ENCODE assay signal across 8 cellular contexts in genomic region chr2:70655211-70655610, GRCh38.
DNase-seq lines count a peak whose midpoint lies in the region; ATAC-seq and TF ChIP-seq lines count a peak whose summit lies in the region.
"Not testable (repeated sequence)": the region's sequence is repeated elsewhere in the genome, so short reads cannot be mapped to it uniquely, and the experiment has no call there.

No MANE protein-coding gene starts in this region.

- CTCF ChIA-PET in Calu3 (lab: Charles Lee), result interaction anchor here (0.7 to 1.1 kb wide), 5 partner anchors 10 to 213 kb away, joined by 3 to 4 read pairs (median 3); no protein-coding TSS in a partner anchor
- CTCF ChIA-PET in HEK293 (lab: Yijun Ruan, JAX), result interaction anchor here (0.7 to 3.0 kb wide), 13 partner anchors 53 to 357 kb away, joined by 3 to 20 read pairs (median 5); partner anchors contain the start of gene ADD2

- not testable (repeated sequence) for H3K9ac ChIP-seq in liver (ENCODE audit: low read depth in 1 of 2, low read length in 2 of 2)

- peak; percentile 61; the same call in 2 of the 3 replicates for ATAC-seq in RWPE2 (ENCODE audit: low read depth)

- DNase-seq in Calu3 (peak; percentile 14), NCI-H2107 treated with DMSO at 0.1 percent for 48 hours (lab: John Stamatoyannopoulos, UW; ENCODE audit: unreplicated experiment) (peak; percentile 32), stromal cell of bone marrow (ENCODE audit: low read depth) (peak; percentile 9)
- not testable (repeated sequence) for DNase-seq in RWPE2 (ENCODE audit: low spot score); epithelial cell of proximal tubule (ENCODE audit: low read depth)

- not testable (repeated sequence) for H3K9me3 Mint-ChIP-seq in Calu3 (ENCODE audit: low read depth, unreplicated experiment); activated naive CD4-positive, alpha-beta T cell treated with anti-CD3 and anti-CD28 coated beads, Interleukin-2, amount 50 U/mL, for 24 hours

- H3K27me3 Mint-ChIP-seq in Calu3 (ENCODE audit: unreplicated experiment), result peaks cover 98% of the 10 kb centered on the region
- H3K27me3 Mint-ChIP-seq in activated naive CD4-positive, alpha-beta T cell treated with anti-CD3 and anti-CD28 coated beads, Interleukin-2, amount 50 U/mL, for 24 hours, result not testable (repeated sequence)

- H3K4me1 Mint-ChIP-seq in Calu3 (ENCODE audit: low read depth, unreplicated experiment), result not testable (repeated sequence)
- H3K4me1 Mint-ChIP-seq in activated naive CD4-positive, alpha-beta T cell treated with anti-CD3 and anti-CD28 coated beads, Interleukin-2, amount 50 U/mL, for 24 hours, result peaks cover 37% of the 10 kb centered on the region

- POLR2A ChIA-PET in HEK293 (lab: Yijun Ruan, JAX), result not testable (repeated sequence)

- WGBS in liver, result 46% methylated on average over 6 of the region's 6 CpGs

- not testable (repeated sequence) for H3K27ac ChIP-seq in HEK293 (ENCODE audit: extremely low read depth, low read depth, low read length); RWPE2 (ENCODE audit: poor library complexity, severe bottlenecking); liver (ENCODE audit: low read depth in 1 of 2, low read length in 2 of 2)

- TF ChIP-seq CTCF in Calu3 (IDR thresholded peaks at IDR 0.05; ENCODE audit: unreplicated experiment) (peak; percentile 36), RWPE2 (IDR thresholded peaks at IDR 0.05; ENCODE audit: poor library complexity, severe bottlenecking) (peak; percentile 81), epithelial cell of proximal tubule (conservative IDR thresholded peaks at IDR 0.05; ENCODE audit: low read depth, low read length) (peak; percentile 65), liver (IDR thresholded peaks at IDR 0.05; ENCODE audit: low read depth, low read length, missing input control) (peak; percentile 16)
- not testable (repeated sequence) for TF ChIP-seq CTCF in HEK293 (tag by site-specific recombination; IDR thresholded peaks at IDR 0.05)

- not testable (repeated sequence) for H3K27ac Mint-ChIP-seq in Calu3 (ENCODE audit: unreplicated experiment)
- H3K27ac Mint-ChIP-seq in activated naive CD4-positive, alpha-beta T cell treated with anti-CD3 and anti-CD28 coated beads, Interleukin-2, amount 50 U/mL, for 24 hours, result peak overlapping the region; percentile 70

- intact Hi-C loops in Calu3 (cut with micrococcal nuclease; ENCODE audit: unreplicated experiment), result loop anchor here (2.0 to 5.0 kb wide), 2 partner anchors 130 to 207 kb away; no protein-coding TSS in a partner anchor

- H3K36me3 Mint-ChIP-seq in Calu3 (ENCODE audit: insufficient read depth, unreplicated experiment); activated naive CD4-positive, alpha-beta T cell treated with anti-CD3 and anti-CD28 coated beads, Interleukin-2, amount 50 U/mL, for 24 hours: not testable (repeated sequence)

- H3K36me3 ChIP-seq in HEK293 (ENCODE audit: control insufficient read depth in 2 of 2, insufficient read depth in 1 of 2, low read length in 2 of 2); RWPE2 (ENCODE audit: low read depth); liver (ENCODE audit: control insufficient read depth in 4 of 4, insufficient read depth in 3 of 4, low read depth in 1 of 4, low read length in 3 of 4): not testable (repeated sequence)

- H3K4me1 ChIP-seq in HEK293 (ENCODE audit: control insufficient read depth, insufficient read depth, low read length); RWPE2 (ENCODE audit: insufficient read depth, poor library complexity, severe bottlenecking); liver (ENCODE audit: control insufficient read depth in 4 of 4, insufficient read depth in 4 of 4, low read length in 3 of 4): not testable (repeated sequence)

- not testable (repeated sequence) for H3K27me3 ChIP-seq in RWPE2 (ENCODE audit: insufficient read depth, poor library complexity, severe bottlenecking)
- peaks cover 0 to 17% (median 4%) of the 10 kb centered on the region in 4 donors for H3K27me3 ChIP-seq in liver (ENCODE audit: control insufficient read depth in 4 of 4, insufficient read depth in 4 of 4, low read length in 3 of 4)

- H3K9me3 ChIP-seq in HEK293 (ENCODE audit: control insufficient read depth, insufficient read depth, low read depth, low read length); RWPE2 (ENCODE audit: severe bottlenecking); liver (ENCODE audit: control insufficient read depth in 4 of 4, low read length in 3 of 4): not testable (repeated sequence)

- BruUV-seq in Calu3 (replicated peaks; lab: Mats Ljungman, UMichigan), result not testable (repeated sequence)

- not testable (repeated sequence) for H3K4me3 ChIP-seq in HEK293 (ENCODE audit: low read depth, low read length); RWPE2 (ENCODE audit: severe bottlenecking); epithelial cell of proximal tubule (ENCODE audit: low read depth, low read length); liver (ENCODE audit: low read depth in 1 of 3, low read length in 3 of 3)

- H3K4me3 Mint-ChIP-seq in Calu3 (ENCODE audit: low read depth, unreplicated experiment); activated naive CD4-positive, alpha-beta T cell treated with anti-CD3 and anti-CD28 coated beads, Interleukin-2, amount 50 U/mL, for 24 hours: not testable (repeated sequence)

- peak in 1 of 2 donors; percentile 42 for TF ChIP-seq RAD21 in liver (IDR thresholded peaks at IDR 0.05)

TF ChIP-seq in HEK293, 187 proteins besides CTCF, POLR2A, EP300 and RAD21:
- TF ChIP-seq PRDM10 (tag by site-specific recombination; IDR thresholded peaks at IDR 0.05) (peak; percentile 40; the same call in 1 of the 2 replicates), SCRT2 (tag by site-specific recombination; IDR thresholded peaks at IDR 0.05) (0 out of 2 replicates have a peak, but pooled peaks have one; percentile 19), ZNF654 (tag by site-specific recombination; IDR thresholded peaks at IDR 0.05; ENCODE audit: low read depth) (peak; percentile 48)
TF ChIP-seq in HEK293: peak in this region for 3; not testable (repeated sequence) for 184.
